1 cellular context compared by ENCODE assay signal in genomic region chr9:37119360-37119759, GRCh38.
TF ChIP-seq lines count a peak whose summit lies in the region.

No MANE protein-coding gene starts in this region.

TF ChIP-seq in HCT116, 20 proteins besides CTCF, POLR2A, EP300 and RAD21 (continued from another document):
- no peak for TF ChIP-seq ZBTB33 (IDR thresholded peaks at IDR 0.05; ENCODE audit: extremely low read depth, insufficient replicate concordance, low read length)
- no peak for TF ChIP-seq EZH2phosphoT487 (IDR thresholded peaks at IDR 0.05; ENCODE audit: borderline replicate concordance)
- no peak for TF ChIP-seq JUND (IDR thresholded peaks at IDR 0.05)
- TF ChIP-seq ATF3 (IDR thresholded peaks at IDR 0.05), result no peak
- TF ChIP-seq SRF (IDR thresholded peaks at IDR 0.05; ENCODE audit: low read depth), result no peak
- TF ChIP-seq EGR1 (IDR thresholded peaks at IDR 0.05; ENCODE audit: low read depth), result no peak
- TF ChIP-seq YY1 (IDR thresholded peaks at IDR 0.05; ENCODE audit: extremely low read depth, insufficient replicate concordance, low read depth, low read length), result no peak
- no peak for TF ChIP-seq CBX3 (IDR thresholded peaks at IDR 0.05; ENCODE audit: low read depth)
- no peak for TF ChIP-seq CEBPB (IDR thresholded peaks at IDR 0.05; ENCODE audit: low read depth)
